Comparison of ENCODE assay signal across 1 cellular context in genomic region chr19:38019427-38019724, GRCh38.
TF ChIP-seq lines count a peak whose summit lies in the region.

No MANE protein-coding gene starts in this region.

TF ChIP-seq in GM12878, 131 proteins besides CTCF, POLR2A, EP300 and RAD21 (continued from another document):
- TF ChIP-seq YY1 (IDR thresholded peaks at IDR 0.05; ENCODE audit: low read depth, low read length) = 0 out of 2 replicates have a peak, but pooled peaks have one; percentile 39
